ENCODE assay signal across 13 cellular contexts in genomic region chr16:51147776-51148673, GRCh38. TPM values are rescaled to one million over a fixed set of nuclear protein-coding genes. Genes with fewer than 3 reads are reported as not detected.
DNase-seq lines count a peak whose midpoint lies in the region; ATAC-seq and TF ChIP-seq lines count a peak whose summit lies in the region.
"Had no signal": no experiment of that assay in that cellular context is flagged by ENCODE, and none has a peak within 500 bp of the region (broad histone marks: within the 10 kb centered on the region; RNA-seq: fewer than 3 reads in every experiment).

No MANE protein-coding gene starts in this region.

- H3K9me3 Mint-ChIP-seq in activated naive CD4-positive, alpha-beta T cell treated with anti-CD3 and anti-CD28 coated beads, Interleukin-2, amount 50 U/mL, for 72 hours, result no peaks in the 10 kb centered on the region

- H3K36me3 Mint-ChIP-seq in activated naive CD4-positive, alpha-beta T cell treated with anti-CD3 and anti-CD28 coated beads, Interleukin-2, amount 50 U/mL, for 72 hours, result peaks cover 5 to 8% of the 10 kb centered on the region in 2 donors

- DNase-seq in HFF-Myc (ENCODE audit: extremely low read depth, low read depth), result no peak
- no peak for DNase-seq in caudate nucleus (lab: John Stamatoyannopoulos, UW)
- peak; percentile 56 for DNase-seq in superior temporal gyrus (ENCODE audit: extremely low spot score)
- DNase-seq in activated naive CD4-positive, alpha-beta T cell treated with anti-CD3 and anti-CD28 coated beads, Interleukin-2, amount 50 U/mL, for 72 hours (ENCODE audit: low spot score in 2 of 2), result no peak
- DNase-seq in NCI-H1694 treated with DMSO at 0.1 percent for 48 hours (lab: John Stamatoyannopoulos, UW), result no peak
- DNase-seq: activated gamma-delta T cell treated with Interleukin-2 at 50 U/mL for 16 hours; NCI-H1930; SHP77 treated with DMSO at 0.1 percent for 48 hours; stimulated activated naive CD4-positive, alpha-beta T cell had no signal

- H3K27ac ChIP-seq in caudate nucleus (ENCODE audit: low read depth, low read length) (peak overlapping the region; percentile 46), layer of hippocampus (ENCODE audit: low read depth, low read length) (peak overlapping the region; percentile 96)

- ATAC-seq in activated naive CD4-positive, alpha-beta T cell treated with anti-CD3 and anti-CD28 coated beads, Interleukin-2, amount 50 U/mL, for 72 hours, result no peak
- no peak for ATAC-seq in HG03378 (IDR thresholded peaks at IDR 0.05; ENCODE audit: unreplicated experiment)

- H3K4me3 ChIP-seq in HFF-Myc (replicated peaks; ENCODE audit: low read depth, low read length), result peak overlapping the region; percentile 85

- H3K27ac Mint-ChIP-seq in activated naive CD4-positive, alpha-beta T cell treated with anti-CD3 and anti-CD28 coated beads, Interleukin-2, amount 50 U/mL, for 72 hours, result no peak overlapping the region

- peaks cover 6% of the 10 kb centered on the region for H3K27me3 ChIP-seq in layer of hippocampus (ENCODE audit: control insufficient read depth, insufficient read depth, low read length)

- no peak for TF ChIP-seq CTCF in HFF-Myc (IDR thresholded peaks at IDR 0.05; ENCODE audit: low read depth, low read length, missing control alignments)

RNA-seq across cellular contexts. Expression of gene SALL1, which starts 3.0 kb away (rescaled TPM):
- total RNA-seq in activated naive CD4-positive, alpha-beta T cell treated with anti-CD3 and anti-CD28 coated beads, Interleukin-2, amount 50 U/mL, for 72 hours, result not detected
- total RNA-seq: G401, LHCN-M2 had no signal
